ENCODE assay signal across 34 cellular contexts in genomic region chr11:3181722-3182461, GRCh38. TPM values are rescaled to one million over a fixed set of nuclear protein-coding genes. Genes with fewer than 3 reads are reported as not detected.
"Had no signal": no experiment of that assay in that cellular context is flagged by ENCODE, and none has a peak within 500 bp of the region (broad histone marks: within the 10 kb centered on the region; RNA-seq: fewer than 3 reads in every experiment).

No MANE protein-coding gene starts in this region.

- H3K4me1 Mint-ChIP-seq: activated naive CD8-positive, alpha-beta T cell treated with anti-CD3 and anti-CD28 coated beads, Interleukin-2, amount 50 U/mL, for 24 hours; brain; immature natural killer cell; mesothelial cell of epicardium; naive thymus-derived CD8-positive, alpha-beta T cell; T-cell had no signal

- FAIRE-seq: pancreas, TTC549 had no signal

- H3K4me1 ChIP-seq: left ventricle myocardium inferior, pancreas, thyroid gland had no signal

- H3K9me3 Mint-ChIP-seq: activated T-cell treated with anti-CD3 and anti-CD28 coated beads, Interleukin-2, amount 50 U/mL, for 4 hours had no signal

- ATAC-seq: activated naive CD8-positive, alpha-beta T cell treated with anti-CD3 and anti-CD28 coated beads, Interleukin-2, amount 50 U/mL, for 24 hours; activated T-cell treated with anti-CD3 and anti-CD28 coated beads, Interleukin-2, amount 50 U/mL, for 4 hours; naive thymus-derived CD8-positive, alpha-beta T cell; pancreas; T-cell had no signal

- H3K36me3 Mint-ChIP-seq: brain, mesothelial cell of epicardium, T-cell had no signal

- H3K27ac Mint-ChIP-seq: activated naive CD8-positive, alpha-beta T cell treated with anti-CD3 and anti-CD28 coated beads, Interleukin-2, amount 50 U/mL, for 24 hours; activated T-helper 2 cell treated with anti-CD3 and anti-CD28 coated beads, Interferon-gamma antibody, Interleukin-2, Interleukin-4, amounts not matched to agents 10 μg/mL and 5 μg/mL and 100 μg/mL, durations not matched to agents 14 hours and 24 hours and 36 hours; brain; immature natural killer cell; mesothelial cell of epicardium; stimulated activated naive CD8-positive, alpha-beta T cell treated with anti-CD3 and anti-CD28 coated beads, Interleukin-15, Interleukin-2, amounts not matched to agents 100 ng/mL and 50 ng/mL, for 24 hours; T-cell; T-helper 2 cell treated with Interferon-gamma antibody and Interleukin-4, amounts not matched to agents 5 μg/mL and 100 μg/mL, for 36 hours had no signal

- H3K36me3 ChIP-seq: left ventricle myocardium inferior, neutrophil, pancreas, thyroid gland had no signal

- H3K9me3 ChIP-seq: neutrophil, pancreas, thyroid gland had no signal

- H3K4me3 ChIP-seq: left ventricle myocardium inferior, pancreas, thyroid gland had no signal

- DNase-seq: activated CD4-positive, alpha-beta T cell treated with anti-CD3 and anti-CD28 coated beads for 1 hour; activated CD8-positive, alpha-beta memory T cell treated with anti-CD3 and anti-CD28 coated beads, Interleukin-2, amount 50 U/mL, for 48 hours; activated naive CD4-positive, alpha-beta T cell treated with Interleukin-2 at 50 U/mL for 16 hours; activated naive CD8-positive, alpha-beta T cell treated with anti-CD3 and anti-CD28 coated beads, Interleukin-2, amount 50 U/mL, for 24 hours; activated T-cell treated with anti-CD3 and anti-CD28 coated beads, Interleukin-2, amount 50 U/mL, for 4 hours; anterior cingulate cortex; caudate nucleus; dermis blood vessel endothelial cell; effector CD8-positive, alpha-beta T cell; erythroblast; foreskin fibroblast; immature natural killer cell; kidney glomerular epithelial cell; left ventricle myocardium inferior; mammary epithelial cell; pancreas; stimulated activated CD4-positive, alpha-beta T cell treated with anti-CD3 and anti-CD28 coated beads, Interleukin-12 subunit alpha, Interleukin-12 subunit beta, amount 100 ng/mL, for 4 hours; stimulated activated CD4-positive, alpha-beta T cell treated with anti-CD3 and anti-CD28 coated beads, Interleukin-4, amount 100 ng/mL, for 4 hours; substantia nigra; thyroid gland had no signal

- H3K27me3 ChIP-seq: neutrophil, pancreas, thyroid gland had no signal

- H3K4me3 Mint-ChIP-seq: activated naive CD8-positive, alpha-beta T cell treated with anti-CD3 and anti-CD28 coated beads, Interleukin-2, amount 50 U/mL, for 24 hours; activated T-cell treated with anti-CD3 and anti-CD28 coated beads, Interleukin-2, amount 50 U/mL, for 4 hours; brain; immature natural killer cell; mesothelial cell of epicardium; naive thymus-derived CD8-positive, alpha-beta T cell; stimulated activated naive CD8-positive, alpha-beta T cell treated with anti-CD3 and anti-CD28 coated beads, Interleukin-15, Interleukin-2, amounts not matched to agents 100 ng/mL and 50 ng/mL, for 24 hours; T-cell; T-helper 2 cell treated with Interferon-gamma antibody and Interleukin-4, amounts not matched to agents 5 μg/mL and 100 μg/mL, for 36 hours had no signal

- H3K27ac ChIP-seq: left ventricle myocardium inferior, neutrophil, pancreas, thyroid gland had no signal

- H3K27me3 Mint-ChIP-seq: activated naive CD8-positive, alpha-beta T cell treated with anti-CD3 and anti-CD28 coated beads, Interleukin-2, amount 50 U/mL, for 24 hours; T-cell had no signal

RNA-seq across cellular contexts. Expression of gene MRGPRG, which starts 36.7 kb away (rescaled TPM):
- total RNA-seq: activated T-cell treated with anti-CD3 and anti-CD28 coated beads, Interleukin-2, amount 50 U/mL, for 4 hours; activated T-helper 2 cell treated with anti-CD3 and anti-CD28 coated beads, Interferon-gamma antibody, Interleukin-2, Interleukin-4, amounts not matched to agents 10 μg/mL and 5 μg/mL and 100 μg/mL, durations not matched to agents 14 hours and 24 hours and 36 hours; dermis blood vessel endothelial cell; fibroblast of lung; glomerular endothelial cell; left ventricle myocardium inferior; mammary epithelial cell; mesothelial cell of epicardium; naive thymus-derived CD8-positive, alpha-beta T cell; pancreas; pulmonary artery endothelial cell; right cardiac atrium; T-cell; thyroid gland; ureter had no signal
- polyA plus RNA-seq: fibroblast of lung; immature natural killer cell; mammary epithelial cell; naive thymus-derived CD8-positive, alpha-beta T cell; pancreas; right cardiac atrium had no signal

RNA-seq across cellular contexts. Expression of gene MRGPRE, which starts 50.3 kb away (rescaled TPM):
- total RNA-seq: activated T-cell treated with anti-CD3 and anti-CD28 coated beads, Interleukin-2, amount 50 U/mL, for 4 hours; activated T-helper 2 cell treated with anti-CD3 and anti-CD28 coated beads, Interferon-gamma antibody, Interleukin-2, Interleukin-4, amounts not matched to agents 10 μg/mL and 5 μg/mL and 100 μg/mL, durations not matched to agents 14 hours and 24 hours and 36 hours; dermis blood vessel endothelial cell; glomerular endothelial cell; mesothelial cell of epicardium; naive thymus-derived CD8-positive, alpha-beta T cell; pulmonary artery endothelial cell; T-cell had no signal
- polyA plus RNA-seq: fibroblast of lung; immature natural killer cell; mammary epithelial cell; naive thymus-derived CD8-positive, alpha-beta T cell had no signal
